ENCODE assay signal across 2 cellular contexts in the genomic region with DNA sequence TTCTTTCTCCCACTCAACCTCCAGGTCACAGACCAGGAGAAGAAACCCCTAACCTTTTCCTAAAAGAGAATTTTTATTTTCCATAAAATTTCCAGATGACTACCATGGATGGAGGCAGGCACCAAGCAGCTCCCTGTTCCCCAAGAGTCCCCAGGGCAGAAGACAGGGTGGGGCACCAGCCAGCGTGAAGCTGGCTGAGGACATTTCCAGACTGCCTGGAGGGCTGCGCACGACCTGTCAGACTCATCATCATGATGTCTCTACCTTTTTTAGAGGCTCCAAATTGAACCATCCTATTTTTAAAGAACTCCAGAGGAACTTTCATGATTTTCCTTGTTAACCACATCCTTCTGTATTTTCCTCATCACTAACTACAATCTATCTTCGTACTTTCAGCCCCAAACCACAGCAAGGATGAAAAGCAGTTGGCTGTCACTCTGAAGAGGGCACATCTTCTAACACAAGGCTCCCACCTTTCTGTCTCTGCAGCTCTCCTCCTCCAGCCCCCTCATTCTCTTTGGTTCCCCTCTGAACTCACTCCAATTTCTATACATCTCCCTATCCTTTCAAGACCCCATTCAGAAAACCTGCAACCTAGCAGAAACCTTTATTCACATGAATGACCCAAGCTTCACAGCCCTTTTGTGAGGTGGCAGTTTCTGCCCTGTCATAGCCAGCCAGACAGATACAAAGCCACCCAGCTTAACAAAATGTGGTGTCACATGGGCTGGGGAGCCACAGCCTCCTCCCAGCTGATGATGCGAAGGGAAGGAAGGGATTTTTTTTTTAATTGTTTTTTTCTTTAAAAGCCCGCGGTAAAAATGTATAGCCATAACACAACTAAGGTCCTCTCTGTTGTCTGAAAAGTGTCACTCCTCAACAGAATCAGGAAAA.
TF ChIP-seq lines count a peak whose summit lies in the region.

No MANE protein-coding gene starts in this region.

TF ChIP-seq in GM12878, 131 proteins besides CTCF, POLR2A, EP300 and RAD21:
- TF ChIP-seq SPI1 (IDR thresholded peaks at IDR 0.05; ENCODE audit: borderline replicate concordance, insufficient read depth, low read depth, low read length) (no peak), RAD51 (IDR thresholded peaks at IDR 0.05) (peak; percentile 51; the same call in 1 of the 2 replicates), RUNX3 (IDR thresholded peaks at IDR 0.05; ENCODE audit: low read length) (peak; percentile 27)
- TF ChIP-seq, protein P1, sequence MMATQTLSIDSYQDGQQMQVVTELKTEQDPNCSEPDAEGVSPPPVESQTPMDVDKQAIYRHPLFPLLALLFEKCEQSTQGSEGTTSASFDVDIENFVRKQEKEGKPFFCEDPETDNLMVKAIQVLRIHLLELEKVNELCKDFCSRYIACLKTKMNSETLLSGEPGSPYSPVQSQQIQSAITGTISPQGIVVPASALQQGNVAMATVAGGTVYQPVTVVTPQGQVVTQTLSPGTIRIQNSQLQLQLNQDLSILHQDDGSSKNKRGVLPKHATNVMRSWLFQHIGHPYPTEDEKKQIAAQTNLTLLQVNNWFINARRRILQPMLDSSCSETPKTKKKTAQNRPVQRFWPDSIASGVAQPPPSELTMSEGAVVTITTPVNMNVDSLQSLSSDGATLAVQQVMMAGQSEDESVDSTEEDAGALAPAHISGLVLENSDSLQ (IDR thresholded peaks at IDR 0.05) = peak; percentile 35; the same call in 1 of the 2 replicates
- TF ChIP-seq, protein P2, sequence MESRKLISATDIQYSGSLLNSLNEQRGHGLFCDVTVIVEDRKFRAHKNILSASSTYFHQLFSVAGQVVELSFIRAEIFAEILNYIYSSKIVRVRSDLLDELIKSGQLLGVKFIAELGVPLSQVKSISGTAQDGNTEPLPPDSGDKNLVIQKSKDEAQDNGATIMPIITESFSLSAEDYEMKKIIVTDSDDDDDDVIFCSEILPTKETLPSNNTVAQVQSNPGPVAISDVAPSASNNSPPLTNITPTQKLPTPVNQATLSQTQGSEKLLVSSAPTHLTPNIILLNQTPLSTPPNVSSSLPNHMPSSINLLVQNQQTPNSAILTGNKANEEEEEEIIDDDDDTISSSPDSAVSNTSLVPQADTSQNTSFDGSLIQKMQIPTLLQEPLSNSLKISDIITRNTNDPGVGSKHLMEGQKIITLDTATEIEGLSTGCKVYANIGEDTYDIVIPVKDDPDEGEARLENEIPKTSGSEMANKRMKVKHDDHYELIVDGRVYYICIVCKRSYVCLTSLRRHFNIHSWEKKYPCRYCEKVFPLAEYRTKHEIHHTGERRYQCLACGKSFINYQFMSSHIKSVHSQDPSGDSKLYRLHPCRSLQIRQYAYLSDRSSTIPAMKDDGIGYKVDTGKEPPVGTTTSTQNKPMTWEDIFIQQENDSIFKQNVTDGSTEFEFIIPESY (IDR thresholded peaks at IDR 0.05) = no peak

TF ChIP-seq in SK-N-SH, 30 proteins besides CTCF, POLR2A, EP300 and RAD21:
- TF ChIP-seq GABPA (IDR thresholded peaks at IDR 0.05; ENCODE audit: low read depth) (no peak), JUND (IDR thresholded peaks at IDR 0.05) (no peak), FOSL2 (IDR thresholded peaks at IDR 0.05; ENCODE audit: borderline replicate concordance, low read depth) (no peak), FOXM1 (IDR thresholded peaks at IDR 0.05; ENCODE audit: low read depth) (no peak)
- TF ChIP-seq, protein P2 (IDR thresholded peaks at IDR 0.05; ENCODE audit: borderline replicate concordance, low read depth) = no peak
- TF ChIP-seq, protein P3, sequence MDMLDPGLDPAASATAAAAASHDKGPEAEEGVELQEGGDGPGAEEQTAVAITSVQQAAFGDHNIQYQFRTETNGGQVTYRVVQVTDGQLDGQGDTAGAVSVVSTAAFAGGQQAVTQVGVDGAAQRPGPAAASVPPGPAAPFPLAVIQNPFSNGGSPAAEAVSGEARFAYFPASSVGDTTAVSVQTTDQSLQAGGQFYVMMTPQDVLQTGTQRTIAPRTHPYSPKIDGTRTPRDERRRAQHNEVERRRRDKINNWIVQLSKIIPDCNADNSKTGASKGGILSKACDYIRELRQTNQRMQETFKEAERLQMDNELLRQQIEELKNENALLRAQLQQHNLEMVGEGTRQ (IDR thresholded peaks at IDR 0.05; ENCODE audit: borderline replicate concordance, low read depth, low read length) = no peak
